Comparison of ENCODE assay signal across 11 cellular contexts in the genomic region with DNA sequence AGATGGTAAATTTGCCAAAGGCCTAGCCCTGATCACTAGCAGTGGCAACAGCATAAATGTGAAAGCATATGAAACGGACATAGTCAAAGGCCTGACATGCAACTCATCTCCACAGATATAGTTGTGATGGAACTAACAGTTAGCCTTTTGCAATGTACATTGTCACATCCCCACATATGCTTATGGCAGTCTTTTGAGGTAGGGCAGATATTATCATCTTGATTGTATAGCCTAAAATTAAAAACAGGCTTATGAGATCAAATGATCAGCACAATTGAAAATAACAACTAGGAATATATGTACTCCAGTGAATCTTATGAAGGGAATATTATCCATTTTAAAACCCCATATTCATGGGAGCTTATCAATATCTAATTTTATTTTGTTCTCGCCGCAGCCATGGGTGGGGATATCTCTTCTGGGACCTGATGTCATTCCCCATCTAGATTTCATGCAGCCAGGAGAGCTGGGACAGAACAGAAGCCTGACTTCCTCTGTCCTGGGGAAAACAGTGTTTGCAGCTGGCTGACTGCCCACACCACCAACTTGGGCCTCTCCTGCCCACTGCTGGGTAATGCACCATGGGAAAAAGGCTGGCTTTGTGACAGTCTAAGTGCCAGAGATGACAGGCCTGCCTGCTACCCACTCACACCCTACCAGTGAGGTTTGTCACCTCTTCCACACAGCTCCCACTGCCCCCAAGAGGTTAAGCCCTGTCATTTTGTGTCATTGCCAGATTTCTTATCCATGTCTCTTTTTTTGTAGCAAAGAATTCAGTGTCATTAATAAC.
A peak's percentile ranks its signal among the peaks of the same experiment; 100 is the strongest.
DNase-seq lines count a peak whose midpoint lies in the region; ATAC-seq lines count a peak whose summit lies in the region.
"Had no signal": no experiment of that assay in that cellular context is flagged by ENCODE, and none has a peak within 500 bp of the region (broad histone marks: within the 10 kb centered on the region; RNA-seq: fewer than 3 reads in every experiment).

No MANE protein-coding gene starts in this region.

- peaks cover 32% of the 10 kb centered on the region for H3K4me1 Mint-ChIP-seq in activated CD4-positive, alpha-beta T cell treated with anti-CD3 and anti-CD28 coated beads for 36 hours
- peaks cover 29% of the 10 kb centered on the region for H3K4me1 Mint-ChIP-seq in activated CD4-positive, alpha-beta T cell treated with anti-CD3 and anti-CD28 coated beads, Interleukin-2, amount 10 ng/mL, durations not matched to agents 7 days and 5 days
- H3K4me1 Mint-ChIP-seq in stimulated activated naive CD8-positive, alpha-beta T cell treated with anti-CD3 and anti-CD28 coated beads, Interleukin-15, amount 100 ng/mL, for 72 hours, result peaks cover 27% of the 10 kb centered on the region

- no peak overlapping the region for H3K27ac Mint-ChIP-seq in activated CD4-positive, alpha-beta T cell treated with anti-CD3 and anti-CD28 coated beads for 36 hours
- no peak overlapping the region for H3K27ac Mint-ChIP-seq in activated CD4-positive, alpha-beta T cell treated with anti-CD3 and anti-CD28 coated beads, Interleukin-2, amount 10 ng/mL, durations not matched to agents 7 days and 5 days
- H3K27ac Mint-ChIP-seq in stimulated activated naive CD8-positive, alpha-beta T cell treated with anti-CD3 and anti-CD28 coated beads, Interleukin-15, amount 100 ng/mL, for 72 hours, result no peak overlapping the region

- no peak overlapping the region for H3K4me3 ChIP-seq in SJCRH30

- ATAC-seq in activated CD4-positive, alpha-beta T cell treated with anti-CD3 and anti-CD28 coated beads for 36 hours, result peak; percentile 82
- ATAC-seq in Right ventricle myocardium inferior (peak; percentile 86), GM19455 (IDR thresholded peaks at IDR 0.05; ENCODE audit: unreplicated experiment) (no peak), HG02642 (IDR thresholded peaks at IDR 0.05; ENCODE audit: poor library complexity, unreplicated experiment) (no peak), HG03280 (IDR thresholded peaks at IDR 0.05; ENCODE audit: unreplicated experiment) (no peak)
- peak; percentile 77 for ATAC-seq in stimulated activated naive CD8-positive, alpha-beta T cell treated with anti-CD3 and anti-CD28 coated beads, Interleukin-15, amount 100 ng/mL, for 72 hours

- DNase-seq in activated CD4-positive, alpha-beta T cell treated with anti-CD3 and anti-CD28 coated beads for 36 hours, result peak; percentile 35
- no peak for DNase-seq in activated CD4-positive, alpha-beta T cell treated with anti-CD3 and anti-CD28 coated beads, Interleukin-2, amount 10 ng/mL, durations not matched to agents 7 days and 5 days
- peak; percentile 9 to 29 for DNase-seq in SJCRH30
- DNase-seq in Right ventricle myocardium inferior (ENCODE audit: missing footprints), result peak; percentile 57
- peak in 1 of 2 donors; percentile 23 for DNase-seq in stimulated activated naive CD8-positive, alpha-beta T cell treated with anti-CD3 and anti-CD28 coated beads, Interleukin-15, amount 100 ng/mL, for 72 hours
- DNase-seq: activated T-cell treated with anti-CD3 and anti-CD28 coated beads for 4 hours, cerebellar nuclear complex, GF-D8 had no signal

- H3K27me3 Mint-ChIP-seq in activated CD4-positive, alpha-beta T cell treated with anti-CD3 and anti-CD28 coated beads for 36 hours, result peaks cover 1% of the 10 kb centered on the region
- no peaks in the 10 kb centered on the region for H3K27me3 Mint-ChIP-seq in activated CD4-positive, alpha-beta T cell treated with anti-CD3 and anti-CD28 coated beads, Interleukin-2, amount 10 ng/mL, durations not matched to agents 7 days and 5 days
- no peaks in the 10 kb centered on the region for H3K27me3 Mint-ChIP-seq in stimulated activated naive CD8-positive, alpha-beta T cell treated with anti-CD3 and anti-CD28 coated beads, Interleukin-15, amount 100 ng/mL, for 72 hours

- H3K36me3 ChIP-seq in SJCRH30, result no peaks in the 10 kb centered on the region

- intact Hi-C loops in activated CD4-positive, alpha-beta T cell treated with anti-CD3 and anti-CD28 coated beads for 36 hours (cut with DNase I, micrococcal nuclease), result loop anchor here (1.0 to 10.0 kb wide), 4 partner anchors 181 to 1363 kb away; a partner anchor contains a TSS
- intact Hi-C loops in Right ventricle myocardium inferior (cut with DNase I), result no loop called here

- H3K36me3 Mint-ChIP-seq in activated CD4-positive, alpha-beta T cell treated with anti-CD3 and anti-CD28 coated beads for 36 hours (ENCODE audit: low read depth), result no peaks in the 10 kb centered on the region
- no peaks in the 10 kb centered on the region for H3K36me3 Mint-ChIP-seq in activated CD4-positive, alpha-beta T cell treated with anti-CD3 and anti-CD28 coated beads, Interleukin-2, amount 10 ng/mL, durations not matched to agents 7 days and 5 days (ENCODE audit: low read depth)

- H3K4me1 ChIP-seq in SJCRH30, result peaks cover 11% of the 10 kb centered on the region

- CTCF ChIA-PET in activated CD4-positive, alpha-beta T cell treated with anti-CD3 and anti-CD28 coated beads for 36 hours (lab: Charles Lee), result interaction anchor here (0.6 to 1.5 kb wide), 3 partner anchors 9 to 768 kb away, joined by 3 to 4 read pairs (median 4); no protein-coding TSS in a partner anchor
- CTCF ChIA-PET in activated CD4-positive, alpha-beta T cell treated with anti-CD3 and anti-CD28 coated beads, Interleukin-2, amount 10 ng/mL, durations not matched to agents 7 days and 5 days (lab: Charles Lee), result no interaction called here

- H3K4me3 Mint-ChIP-seq in activated CD4-positive, alpha-beta T cell treated with anti-CD3 and anti-CD28 coated beads for 36 hours, result no peak overlapping the region
- no peak overlapping the region for H3K4me3 Mint-ChIP-seq in activated CD4-positive, alpha-beta T cell treated with anti-CD3 and anti-CD28 coated beads, Interleukin-2, amount 10 ng/mL, durations not matched to agents 7 days and 5 days
- no peak overlapping the region for H3K4me3 Mint-ChIP-seq in stimulated activated naive CD8-positive, alpha-beta T cell treated with anti-CD3 and anti-CD28 coated beads, Interleukin-15, amount 100 ng/mL, for 72 hours

- no peak overlapping the region for H3K27ac ChIP-seq in SJCRH30

- no peaks in the 10 kb centered on the region for H3K9me3 Mint-ChIP-seq in activated CD4-positive, alpha-beta T cell treated with anti-CD3 and anti-CD28 coated beads for 36 hours (ENCODE audit: low read depth)
- H3K9me3 Mint-ChIP-seq in activated CD4-positive, alpha-beta T cell treated with anti-CD3 and anti-CD28 coated beads, Interleukin-2, amount 10 ng/mL, durations not matched to agents 7 days and 5 days, result no peaks in the 10 kb centered on the region
- no peaks in the 10 kb centered on the region for H3K9me3 Mint-ChIP-seq in stimulated activated naive CD8-positive, alpha-beta T cell treated with anti-CD3 and anti-CD28 coated beads, Interleukin-15, amount 100 ng/mL, for 72 hours

- POLR2A ChIA-PET in activated CD4-positive, alpha-beta T cell treated with anti-CD3 and anti-CD28 coated beads for 36 hours (lab: Charles Lee), result no interaction called here
- POLR2A ChIA-PET in activated CD4-positive, alpha-beta T cell treated with anti-CD3 and anti-CD28 coated beads, Interleukin-2, amount 10 ng/mL, durations not matched to agents 7 days and 5 days (lab: Charles Lee), result no interaction called here

- H3K27me3 ChIP-seq in SJCRH30, result no peaks in the 10 kb centered on the region

- H3K9me3 ChIP-seq in SJCRH30 (replicated peaks), result no peaks in the 10 kb centered on the region

Comparison
In these comparisons a context has a peak if more than half of its experiments do, and no peak if none do; other contexts are left out.
1. ATAC-seq: peak in activated CD4-positive, alpha-beta T cell treated with anti-CD3 and anti-CD28 coated beads for 36 hours (single experiment), Right ventricle myocardium inferior (single experiment) and stimulated activated naive CD8-positive, alpha-beta T cell treated with anti-CD3 and anti-CD28 coated beads, Interleukin-15, amount 100 ng/mL, for 72 hours (single experiment); none in GM19455 (single experiment), HG02642 (single experiment) and HG03280 (single experiment).